Comparison of ENCODE assay signal across 25 cellular contexts in genomic region chr3:144096016-144096415, GRCh38.
"Had no signal": no experiment of that assay in that cellular context is flagged by ENCODE, and none has a peak within 500 bp of the region (broad histone marks: within the 10 kb centered on the region; RNA-seq: fewer than 3 reads in every experiment).

No MANE protein-coding gene starts in this region.

- H3K9me3 Mint-ChIP-seq: natural killer cell treated with Interleukin-12 subunit alpha and Interleukin-12 subunit beta and Interleukin-15 and Interleukin-18, amount 100 ng/mL, for 72 hours; stimulated activated effector memory CD8-positive, alpha-beta T cell treated with anti-CD3 and anti-CD28 coated beads, Interleukin-12 subunit alpha, Interleukin-12 subunit beta, amount 100 ng/mL, for 72 hours had no signal

- H3K4me1 Mint-ChIP-seq: mesothelial cell of epicardium; naive B cell; neural crest cell; stimulated activated effector memory CD8-positive, alpha-beta T cell treated with anti-CD3 and anti-CD28 coated beads, Interleukin-12 subunit alpha, Interleukin-12 subunit beta, amount 100 ng/mL, for 72 hours had no signal

- H3K4me1 ChIP-seq: colonic mucosa, gastrocnemius medialis, heart left ventricle, left lung, prostate gland, sigmoid colon, stomach had no signal

- H3K36me3 ChIP-seq: colonic mucosa, esophagus squamous epithelium, gastrocnemius medialis, heart left ventricle, left lung, prostate gland, sigmoid colon, stomach, thyroid gland had no signal

- H3K27ac Mint-ChIP-seq: dendritic cell treated with granulocyte-macrophage colony-stimulating factor and Interleukin-4, amounts not matched to agents 40 ng/mL and 50 ng/mL, for 4 days; mesothelial cell of epicardium; naive B cell; natural killer cell treated with Interleukin-12 subunit alpha and Interleukin-12 subunit beta and Interleukin-15 and Interleukin-18, amount 100 ng/mL, for 72 hours; stimulated activated effector memory CD8-positive, alpha-beta T cell treated with anti-CD3 and anti-CD28 coated beads, Interleukin-12 subunit alpha, Interleukin-12 subunit beta, amount 100 ng/mL, for 72 hours had no signal

- H3K36me3 Mint-ChIP-seq: mesothelial cell of epicardium; naive B cell; natural killer cell treated with Interleukin-12 subunit alpha and Interleukin-12 subunit beta and Interleukin-15 and Interleukin-18, amount 100 ng/mL, for 72 hours; stimulated activated effector memory CD8-positive, alpha-beta T cell treated with anti-CD3 and anti-CD28 coated beads, Interleukin-12 subunit alpha, Interleukin-12 subunit beta, amount 100 ng/mL, for 72 hours had no signal

- DNase-seq: colonic mucosa; effector CD8-positive, alpha-beta T cell; erythroblast; esophagus squamous epithelium; gastrocnemius medialis; heart left ventricle; left lung; mesenchymal stem cell; mucosa of descending colon; naive B cell; right cardiac atrium; sigmoid colon; stimulated activated CD4-positive, alpha-beta T cell treated with anti-CD3 and anti-CD28 coated beads, Interleukin-2, amount 100 ng/mL, for 24 hours; stimulated activated CD4-positive, alpha-beta T cell treated with anti-CD3 and anti-CD28 coated beads, Interleukin-4, amount 100 ng/mL, for 24 hours; stimulated activated naive CD4-positive, alpha-beta T cell treated with Interleukin-2 at 50 U/mL for 16 hours; stomach; thyroid gland; trophoblast cell had no signal

- H3K9me3 ChIP-seq: colonic mucosa, prostate gland, sigmoid colon, thyroid gland had no signal

- H3K79me2 ChIP-seq: hepatocyte had no signal

- H3K27me3 ChIP-seq: colonic mucosa, esophagus squamous epithelium, gastrocnemius medialis, heart left ventricle, hepatocyte, left lung, sigmoid colon, stomach, thyroid gland had no signal

- H3K4me2 ChIP-seq: hepatocyte had no signal

- ATAC-seq: gastrocnemius medialis; heart left ventricle; left lung; mucosa of descending colon; natural killer cell treated with Interleukin-12 subunit alpha and Interleukin-12 subunit beta and Interleukin-15 and Interleukin-18, amount 100 ng/mL, for 72 hours; right cardiac atrium; stimulated activated effector memory CD8-positive, alpha-beta T cell treated with anti-CD3 and anti-CD28 coated beads, Interleukin-12 subunit alpha, Interleukin-12 subunit beta, amount 100 ng/mL, for 72 hours had no signal

- H3K27ac ChIP-seq: colonic mucosa, gastrocnemius medialis, heart left ventricle, hepatocyte, left lung, prostate gland, sigmoid colon, stomach had no signal

- H3K4me3 Mint-ChIP-seq: dendritic cell treated with granulocyte-macrophage colony-stimulating factor and Interleukin-4, amounts not matched to agents 40 ng/mL and 50 ng/mL, for 4 days; mesothelial cell of epicardium; natural killer cell treated with Interleukin-12 subunit alpha and Interleukin-12 subunit beta and Interleukin-15 and Interleukin-18, amount 100 ng/mL, for 72 hours; neural crest cell; stimulated activated effector memory CD8-positive, alpha-beta T cell treated with anti-CD3 and anti-CD28 coated beads, Interleukin-12 subunit alpha, Interleukin-12 subunit beta, amount 100 ng/mL, for 72 hours had no signal

- H2AFZ ChIP-seq: hepatocyte had no signal

- H3K27me3 Mint-ChIP-seq: dendritic cell treated with granulocyte-macrophage colony-stimulating factor and Interleukin-4, amounts not matched to agents 40 ng/mL and 50 ng/mL, for 4 days; natural killer cell treated with Interleukin-12 subunit alpha and Interleukin-12 subunit beta and Interleukin-15 and Interleukin-18, amount 100 ng/mL, for 72 hours had no signal

- H3K4me3 ChIP-seq: colonic mucosa, esophagus squamous epithelium, gastrocnemius medialis, heart left ventricle, hepatocyte, left lung, mucosa of descending colon, prostate gland, sigmoid colon, stomach, thyroid gland had no signal
